ENCODE assay signal across 8 cellular contexts in genomic region chr18:63320041-63320689, GRCh38. TPM values are rescaled to one million over a fixed set of nuclear protein-coding genes. Genes with fewer than 3 reads are reported as not detected.
A peak's percentile ranks its signal among the peaks of the same experiment; 100 is the strongest.
DNase-seq lines count a peak whose midpoint lies in the region; ATAC-seq, FAIRE-seq and TF ChIP-seq lines count a peak whose summit lies in the region.

No MANE protein-coding gene starts in this region.

- H3K9me3 ChIP-seq in HUES6 (ENCODE audit: control insufficient read depth, insufficient read depth, low read depth, low read length) = no peaks in the 10 kb centered on the region
- no peaks in the 10 kb centered on the region for H3K9me3 ChIP-seq in PC-9 (ENCODE audit: insufficient read depth, low read depth)
- H3K9me3 ChIP-seq in esophagus squamous epithelium = no peaks in the 10 kb centered on the region

- H3K4me2 ChIP-seq in PC-9 = peak overlapping the region; percentile 87

- H3K4me1 ChIP-seq in HUES6 (ENCODE audit: control insufficient read depth, insufficient read depth, low read length) = peaks cover 14% of the 10 kb centered on the region
- peaks cover 18% of the 10 kb centered on the region; the same call in 1 of the 2 replicates for H3K4me1 ChIP-seq in PC-9 (replicated peaks; ENCODE audit: insufficient read depth)
- H3K4me1 ChIP-seq in esophagus squamous epithelium = peaks cover 11 to 54% (median 11%) of the 10 kb centered on the region in 3 donors

- no peaks in the 10 kb centered on the region for H3K36me3 ChIP-seq in HUES6 (ENCODE audit: control insufficient read depth, insufficient read depth, low read length)
- no peaks in the 10 kb centered on the region for H3K36me3 ChIP-seq in PC-9 (ENCODE audit: low read depth)
- no peaks in the 10 kb centered on the region for H3K36me3 ChIP-seq in esophagus squamous epithelium

- TF ChIP-seq CTCF in D721Med (IDR thresholded peaks at IDR 0.05; ENCODE audit: insufficient read depth, missing control alignments) (no peak), PC-9 (conservative IDR thresholded peaks at IDR 0.05) (no peak), esophagus squamous epithelium (IDR thresholded peaks at IDR 0.05) (no peak)

- CTCF ChIA-PET in PC-9 (lab: Charles Lee) = interaction anchor here (0.7 kb wide), 1 partner anchor 685 kb away, joined by 4 read pairs; no protein-coding TSS in a partner anchor

- H3K27me3 ChIP-seq in HUES6 (ENCODE audit: control insufficient read depth, insufficient read depth, low read length) (peaks cover 57% of the 10 kb centered on the region), PC-9 (ENCODE audit: insufficient read depth, low read depth) (no peaks in the 10 kb centered on the region), esophagus squamous epithelium (no peaks in the 10 kb centered on the region)

- peak overlapping the region; percentile 97 to 99 (median 98) for H3K27ac Mint-ChIP-seq in naive B cell
- peak overlapping the region; percentile 92 for H3K27ac Mint-ChIP-seq in stimulated activated memory B cell treated with anti-CD40 and anti-IgM and Interleukin-4, amounts not matched to agents 10 μg/mL and 1 μg/mL and 100 μg/mL, for 72 hours

- peak; percentile 56 for ATAC-seq in GM21423 (IDR thresholded peaks at IDR 0.05; ENCODE audit: unreplicated experiment)
- peak; percentile 78 to 84 for ATAC-seq in activated T-cell treated with anti-CD3 and anti-CD28 coated beads, Interleukin-2, amount 50 U/mL, for 4 hours
- ATAC-seq in naive B cell (ENCODE audit: low read depth in 2 of 2) = peak; percentile 79
- peak; percentile 88 for ATAC-seq in stimulated activated memory B cell treated with anti-CD40 and anti-IgM and Interleukin-4, amounts not matched to agents 10 μg/mL and 1 μg/mL and 100 μg/mL, for 72 hours

- TF ChIP-seq POLR2A in esophagus squamous epithelium (IDR thresholded peaks at IDR 0.05) = peak in 1 of 4 donors; percentile 13

- H3K27ac ChIP-seq in HUES6 (ENCODE audit: low read depth, low read length) (no peak overlapping the region), PC-9 (0 out of 2 replicates have a peak overlapping the region, but pooled peaks have one; percentile 43), esophagus squamous epithelium (peak overlapping the region; percentile 78 to 90 (median 86))

- WGBS in esophagus squamous epithelium, 2 donors = 0% methylated on average over 2 of the region's 94 CpGs; no CpG with 5 or more reads in 1 of the 2 donors

- DNase-seq in D721Med (ENCODE audit: insufficient read length, low spot score) (peak; percentile 87), PC-9 (peak; percentile 66 to 71), esophagus squamous epithelium (lab: John Stamatoyannopoulos, UW) (peak; percentile 49), naive B cell (peak; percentile 91)
- peak; percentile 86 for DNase-seq in activated T-cell treated with anti-CD3 and anti-CD28 coated beads, Interleukin-2, amount 50 U/mL, for 4 hours

- no peak for FAIRE-seq in D721Med (lab: Jason Lieb, UNC)

- POLR2A ChIA-PET in PC-9 (lab: Charles Lee; ENCODE audit: unreplicated experiment) = no interaction called here

- peak overlapping the region; percentile 86 for H2AFZ ChIP-seq in PC-9

- H3K4me3 ChIP-seq in HUES6 (ENCODE audit: low read depth, low read length) (peak overlapping the region; percentile 72), PC-9 (peak overlapping the region; percentile 60), esophagus squamous epithelium (peak overlapping the region; percentile 59 to 75 (median 72))

- intact Hi-C loops in PC-9 (cut with micrococcal nuclease; ENCODE audit: unreplicated experiment) (loop anchor here (1.0 to 10.0 kb wide), 3 partner anchors 165 to 733 kb away; no protein-coding TSS in a partner anchor), esophagus squamous epithelium (cut with DNase I) (loop anchor here (5.0 kb wide), 2 partner anchors 188 to 303 kb away; no protein-coding TSS in a partner anchor)

- H3K9me2 ChIP-seq in PC-9 (ENCODE audit: insufficient read depth) = no peaks in the 10 kb centered on the region

- no peaks in the 10 kb centered on the region for H4K20me1 ChIP-seq in PC-9 (ENCODE audit: insufficient read depth)

- peaks cover 11% of the 10 kb centered on the region; the same call in 1 of the 2 replicates for H3F3A ChIP-seq in PC-9 (ENCODE audit: insufficient read depth, low read depth)

- no peaks in the 10 kb centered on the region for H3K27me3 Mint-ChIP-seq in activated T-cell treated with anti-CD3 and anti-CD28 coated beads, Interleukin-2, amount 50 U/mL, for 4 hours (ENCODE audit: low read depth)
- H3K27me3 Mint-ChIP-seq in naive B cell = no peaks in the 10 kb centered on the region
- no peaks in the 10 kb centered on the region for H3K27me3 Mint-ChIP-seq in stimulated activated memory B cell treated with anti-CD40 and anti-IgM and Interleukin-4, amounts not matched to agents 10 μg/mL and 1 μg/mL and 100 μg/mL, for 72 hours

- H3K4me3 Mint-ChIP-seq in activated T-cell treated with anti-CD3 and anti-CD28 coated beads, Interleukin-2, amount 50 U/mL, for 4 hours = peak overlapping the region; percentile 88
- peak overlapping the region; percentile 88 to 98 (median 94) for H3K4me3 Mint-ChIP-seq in naive B cell
- H3K4me3 Mint-ChIP-seq in stimulated activated memory B cell treated with anti-CD40 and anti-IgM and Interleukin-4, amounts not matched to agents 10 μg/mL and 1 μg/mL and 100 μg/mL, for 72 hours = peak overlapping the region; percentile 95

- H3K4me1 Mint-ChIP-seq in activated T-cell treated with anti-CD3 and anti-CD28 coated beads, Interleukin-2, amount 50 U/mL, for 4 hours (ENCODE audit: low read depth) = peaks cover 29% of the 10 kb centered on the region
- peaks cover 47 to 57% (median 52%) of the 10 kb centered on the region in 3 donors for H3K4me1 Mint-ChIP-seq in naive B cell
- peaks cover 41% of the 10 kb centered on the region for H3K4me1 Mint-ChIP-seq in stimulated activated memory B cell treated with anti-CD40 and anti-IgM and Interleukin-4, amounts not matched to agents 10 μg/mL and 1 μg/mL and 100 μg/mL, for 72 hours

- BruUV-seq in PC-9 (replicated peaks; lab: Mats Ljungman, UMichigan) = no TSS peak

- H3K9me3 Mint-ChIP-seq in activated T-cell treated with anti-CD3 and anti-CD28 coated beads, Interleukin-2, amount 50 U/mL, for 4 hours = no peaks in the 10 kb centered on the region
- H3K9me3 Mint-ChIP-seq in naive B cell = no peaks in the 10 kb centered on the region
- no peaks in the 10 kb centered on the region for H3K9me3 Mint-ChIP-seq in stimulated activated memory B cell treated with anti-CD40 and anti-IgM and Interleukin-4, amounts not matched to agents 10 μg/mL and 1 μg/mL and 100 μg/mL, for 72 hours

- peaks cover 14% of the 10 kb centered on the region for H3K36me3 Mint-ChIP-seq in activated T-cell treated with anti-CD3 and anti-CD28 coated beads, Interleukin-2, amount 50 U/mL, for 4 hours (ENCODE audit: insufficient read depth)
- H3K36me3 Mint-ChIP-seq in naive B cell = peaks cover 0 to 7% of the 10 kb centered on the region in 2 donors
- H3K36me3 Mint-ChIP-seq in stimulated activated memory B cell treated with anti-CD40 and anti-IgM and Interleukin-4, amounts not matched to agents 10 μg/mL and 1 μg/mL and 100 μg/mL, for 72 hours = peaks cover 38% of the 10 kb centered on the region

- peak overlapping the region; percentile 47 for H3K9ac ChIP-seq in HUES6 (ENCODE audit: low read length)

- H3K79me2 ChIP-seq in PC-9 (ENCODE audit: low read depth) = no peaks in the 10 kb centered on the region

RNA-seq across cellular contexts. Expression of gene BCL2, which starts 0.6 kb away (rescaled TPM):
- total RNA-seq in PC-9 (2021) (2.0 TPM in 2 replicates), esophagus squamous epithelium (10 to 100 TPM in 1 of 4 donors, 1 to 10 TPM in 3; 3.1 to 17.4 (median 4.2) TPM)
- total RNA-seq in activated T-cell treated with anti-CD3 and anti-CD28 coated beads, Interleukin-2, amount 50 U/mL, for 4 hours = 10 to 100 TPM; 45.0 to 71.4 (median 66.6) TPM
- polyA plus RNA-seq in naive B cell (ENCODE audit: low read depth in 6 of 6) = 10 to 100 TPM; 11.8 to 43.0 (median 30.1) TPM

RNA-seq across cellular contexts. Expression of gene KDSR, which starts 46.8 kb away (rescaled TPM):
- total RNA-seq in PC-9 (2021) (33.8 and 41.7 TPM in 2 replicates), esophagus squamous epithelium (10 to 100 TPM; 20.8 to 42.3 (median 23.0) TPM)
- 10 to 100 TPM; 64.6 to 78.2 (median 76.2) TPM for total RNA-seq in activated T-cell treated with anti-CD3 and anti-CD28 coated beads, Interleukin-2, amount 50 U/mL, for 4 hours
- polyA plus RNA-seq in naive B cell (ENCODE audit: low read depth in 6 of 6) = 10 to 100 TPM; 18.9 to 47.1 (median 38.2) TPM
